ENCODE assay signal across 1 cellular context in the genomic region with DNA sequence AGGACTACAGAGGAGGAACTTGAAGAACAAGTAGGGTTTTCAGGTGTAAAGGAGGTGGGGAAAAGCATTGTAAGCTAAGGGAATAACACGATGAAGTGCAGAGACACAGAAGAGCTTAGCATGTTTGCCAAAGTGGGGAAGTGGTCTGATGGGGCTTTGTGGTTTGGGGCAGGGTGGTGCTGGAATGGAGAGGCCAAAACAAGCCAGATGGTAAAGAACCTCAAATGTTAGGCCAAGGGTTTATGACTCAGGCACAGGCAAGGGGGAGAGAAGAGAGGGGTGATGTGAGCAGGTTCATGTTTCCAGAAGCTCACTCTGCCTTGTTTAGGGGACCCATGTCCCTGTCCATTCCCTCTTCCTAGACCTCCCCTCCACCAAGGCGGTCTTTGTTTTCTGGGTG.
TF ChIP-seq lines count a peak whose summit lies in the region.

No MANE protein-coding gene starts in this region.

TF ChIP-seq in GM23338, 12 proteins besides CTCF, POLR2A, EP300 and RAD21 (continued from another document):
- TF ChIP-seq, protein P1, sequence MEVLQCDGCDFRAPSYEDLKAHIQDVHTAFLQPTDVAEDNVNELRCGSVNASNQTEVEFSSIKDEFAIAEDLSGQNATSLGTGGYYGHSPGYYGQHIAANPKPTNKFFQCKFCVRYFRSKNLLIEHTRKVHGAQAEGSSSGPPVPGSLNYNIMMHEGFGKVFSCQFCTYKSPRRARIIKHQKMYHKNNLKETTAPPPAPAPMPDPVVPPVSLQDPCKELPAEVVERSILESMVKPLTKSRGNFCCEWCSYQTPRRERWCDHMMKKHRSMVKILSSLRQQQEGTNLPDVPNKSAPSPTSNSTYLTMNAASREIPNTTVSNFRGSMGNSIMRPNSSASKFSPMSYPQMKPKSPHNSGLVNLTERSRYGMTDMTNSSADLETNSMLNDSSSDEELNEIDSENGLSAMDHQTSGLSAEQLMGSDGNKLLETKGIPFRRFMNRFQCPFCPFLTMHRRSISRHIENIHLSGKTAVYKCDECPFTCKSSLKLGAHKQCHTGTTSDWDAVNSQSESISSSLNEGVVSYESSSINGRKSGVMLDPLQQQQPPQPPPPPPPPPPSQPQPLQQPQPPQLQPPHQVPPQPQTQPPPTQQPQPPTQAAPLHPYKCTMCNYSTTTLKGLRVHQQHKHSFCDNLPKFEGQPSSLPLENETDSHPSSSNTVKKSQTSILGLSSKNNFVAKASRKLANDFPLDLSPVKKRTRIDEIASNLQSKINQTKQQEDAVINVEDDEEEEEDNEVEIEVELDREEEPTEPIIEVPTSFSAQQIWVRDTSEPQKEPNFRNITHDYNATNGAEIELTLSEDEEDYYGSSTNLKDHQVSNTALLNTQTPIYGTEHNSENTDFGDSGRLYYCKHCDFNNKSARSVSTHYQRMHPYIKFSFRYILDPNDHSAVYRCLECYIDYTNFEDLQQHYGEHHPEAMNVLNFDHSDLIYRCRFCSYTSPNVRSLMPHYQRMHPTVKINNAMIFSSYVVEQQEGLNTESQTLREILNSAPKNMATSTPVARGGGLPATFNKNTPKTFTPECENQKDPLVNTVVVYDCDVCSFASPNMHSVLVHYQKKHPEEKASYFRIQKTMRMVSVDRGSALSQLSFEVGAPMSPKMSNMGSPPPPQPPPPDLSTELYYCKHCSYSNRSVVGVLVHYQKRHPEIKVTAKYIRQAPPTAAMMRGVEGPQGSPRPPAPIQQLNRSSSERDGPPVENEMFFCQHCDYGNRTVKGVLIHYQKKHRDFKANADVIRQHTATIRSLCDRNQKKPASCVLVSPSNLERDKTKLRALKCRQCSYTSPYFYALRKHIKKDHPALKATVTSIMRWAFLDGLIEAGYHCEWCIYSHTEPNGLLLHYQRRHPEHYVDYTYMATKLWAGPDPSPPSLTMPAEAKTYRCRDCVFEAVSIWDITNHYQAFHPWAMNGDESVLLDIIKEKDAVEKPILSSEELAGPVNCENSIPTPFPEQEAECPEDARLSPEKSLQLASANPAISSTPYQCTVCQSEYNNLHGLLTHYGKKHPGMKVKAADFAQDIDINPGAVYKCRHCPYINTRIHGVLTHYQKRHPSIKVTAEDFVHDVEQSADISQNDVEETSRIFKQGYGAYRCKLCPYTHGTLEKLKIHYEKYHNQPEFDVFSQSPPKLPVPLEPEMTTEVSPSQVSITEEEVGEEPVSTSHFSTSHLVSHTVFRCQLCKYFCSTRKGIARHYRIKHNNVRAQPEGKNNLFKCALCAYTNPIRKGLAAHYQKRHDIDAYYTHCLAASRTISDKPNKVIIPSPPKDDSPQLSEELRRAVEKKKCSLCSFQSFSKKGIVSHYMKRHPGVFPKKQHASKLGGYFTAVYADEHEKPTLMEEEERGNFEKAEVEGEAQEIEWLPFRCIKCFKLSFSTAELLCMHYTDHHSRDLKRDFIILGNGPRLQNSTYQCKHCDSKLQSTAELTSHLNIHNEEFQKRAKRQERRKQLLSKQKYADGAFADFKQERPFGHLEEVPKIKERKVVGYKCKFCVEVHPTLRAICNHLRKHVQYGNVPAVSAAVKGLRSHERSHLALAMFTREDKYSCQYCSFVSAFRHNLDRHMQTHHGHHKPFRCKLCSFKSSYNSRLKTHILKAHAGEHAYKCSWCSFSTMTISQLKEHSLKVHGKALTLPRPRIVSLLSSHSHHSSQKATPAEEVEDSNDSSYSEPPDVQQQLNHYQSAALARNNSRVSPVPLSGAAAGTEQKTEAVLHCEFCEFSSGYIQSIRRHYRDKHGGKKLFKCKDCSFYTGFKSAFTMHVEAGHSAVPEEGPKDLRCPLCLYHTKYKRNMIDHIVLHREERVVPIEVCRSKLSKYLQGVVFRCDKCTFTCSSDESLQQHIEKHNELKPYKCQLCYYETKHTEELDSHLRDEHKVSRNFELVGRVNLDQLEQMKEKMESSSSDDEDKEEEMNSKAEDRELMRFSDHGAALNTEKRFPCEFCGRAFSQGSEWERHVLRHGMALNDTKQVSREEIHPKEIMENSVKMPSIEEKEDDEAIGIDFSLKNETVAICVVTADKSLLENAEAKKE (CRISPR knock-in tag; IDR thresholded peaks at IDR 0.05): no peak
- TF ChIP-seq, protein P2, sequence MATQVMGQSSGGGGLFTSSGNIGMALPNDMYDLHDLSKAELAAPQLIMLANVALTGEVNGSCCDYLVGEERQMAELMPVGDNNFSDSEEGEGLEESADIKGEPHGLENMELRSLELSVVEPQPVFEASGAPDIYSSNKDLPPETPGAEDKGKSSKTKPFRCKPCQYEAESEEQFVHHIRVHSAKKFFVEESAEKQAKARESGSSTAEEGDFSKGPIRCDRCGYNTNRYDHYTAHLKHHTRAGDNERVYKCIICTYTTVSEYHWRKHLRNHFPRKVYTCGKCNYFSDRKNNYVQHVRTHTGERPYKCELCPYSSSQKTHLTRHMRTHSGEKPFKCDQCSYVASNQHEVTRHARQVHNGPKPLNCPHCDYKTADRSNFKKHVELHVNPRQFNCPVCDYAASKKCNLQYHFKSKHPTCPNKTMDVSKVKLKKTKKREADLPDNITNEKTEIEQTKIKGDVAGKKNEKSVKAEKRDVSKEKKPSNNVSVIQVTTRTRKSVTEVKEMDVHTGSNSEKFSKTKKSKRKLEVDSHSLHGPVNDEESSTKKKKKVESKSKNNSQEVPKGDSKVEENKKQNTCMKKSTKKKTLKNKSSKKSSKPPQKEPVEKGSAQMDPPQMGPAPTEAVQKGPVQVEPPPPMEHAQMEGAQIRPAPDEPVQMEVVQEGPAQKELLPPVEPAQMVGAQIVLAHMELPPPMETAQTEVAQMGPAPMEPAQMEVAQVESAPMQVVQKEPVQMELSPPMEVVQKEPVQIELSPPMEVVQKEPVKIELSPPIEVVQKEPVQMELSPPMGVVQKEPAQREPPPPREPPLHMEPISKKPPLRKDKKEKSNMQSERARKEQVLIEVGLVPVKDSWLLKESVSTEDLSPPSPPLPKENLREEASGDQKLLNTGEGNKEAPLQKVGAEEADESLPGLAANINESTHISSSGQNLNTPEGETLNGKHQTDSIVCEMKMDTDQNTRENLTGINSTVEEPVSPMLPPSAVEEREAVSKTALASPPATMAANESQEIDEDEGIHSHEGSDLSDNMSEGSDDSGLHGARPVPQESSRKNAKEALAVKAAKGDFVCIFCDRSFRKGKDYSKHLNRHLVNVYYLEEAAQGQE (IDR thresholded peaks at IDR 0.05; ENCODE audit: unreplicated experiment): no peak
- no peak for TF ChIP-seq CREB1 (CRISPR knock-in tag; IDR thresholded peaks at IDR 0.05; ENCODE audit: low read depth)
